In the genomic region with DNA sequence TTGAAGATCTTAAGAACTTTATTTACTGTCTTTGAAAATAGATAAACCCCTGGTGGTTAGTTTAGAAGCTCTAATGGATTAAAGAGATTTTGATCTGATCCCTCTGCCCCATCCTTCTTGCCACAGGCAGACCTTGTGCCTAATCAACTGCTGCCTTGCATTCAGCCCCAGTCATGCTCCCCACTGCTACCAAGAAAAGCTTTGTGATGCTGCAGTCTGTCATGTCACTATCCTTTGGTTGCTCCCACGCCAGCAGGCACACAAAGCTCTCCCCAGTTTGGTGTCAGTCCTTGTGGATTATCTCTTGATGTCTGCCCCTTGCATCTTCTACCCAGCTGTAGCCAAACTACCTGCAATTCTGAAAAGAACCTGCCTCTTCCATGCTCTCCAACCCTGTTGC, we compare ENCODE assay signal across 26 cellular contexts.
A peak's percentile ranks its signal among the peaks of the same experiment; 100 is the strongest.
DNase-seq lines count a peak whose midpoint lies in the region; ATAC-seq, FAIRE-seq and TF ChIP-seq lines count a peak whose summit lies in the region.
"Had no signal": no experiment of that assay in that cellular context is flagged by ENCODE, and none has a peak within 500 bp of the region (broad histone marks: within the 10 kb centered on the region; RNA-seq: fewer than 3 reads in every experiment).

No MANE protein-coding gene starts in this region.

- H4K91ac ChIP-seq in H9 (ENCODE audit: insufficient read length, low read depth, low read length): no peak overlapping the region

- H3K36me3 Mint-ChIP-seq in H9 (ENCODE audit: insufficient read depth in 1 of 3, low read depth in 3 of 3): no peaks in the 10 kb centered on the region
- H3K36me3 Mint-ChIP-seq in CD8-positive, alpha-beta T cell: no peaks in the 10 kb centered on the region
- H3K36me3 Mint-ChIP-seq: CD8-positive, alpha-beta memory T cell had no signal

- H3K27me3 ChIP-seq in H9 (ENCODE audit: insufficient read depth, low read length): no peaks in the 10 kb centered on the region
- no peaks in the 10 kb centered on the region for H3K27me3 ChIP-seq in WERI-Rb-1 (ENCODE audit: insufficient read depth, low read depth, severe bottlenecking)
- peaks cover 3% of the 10 kb centered on the region for H3K27me3 ChIP-seq in CD8-positive, alpha-beta T cell (ENCODE audit: insufficient read depth, low read length)

- peak overlapping the region in 2 of 3 experiments; percentile 2 to 40; a peak in 3 of 7 replicates for H3K27ac Mint-ChIP-seq in H9
- no peak overlapping the region for H3K27ac Mint-ChIP-seq in CD8-positive, alpha-beta T cell
- H3K27ac Mint-ChIP-seq: CD8-positive, alpha-beta memory T cell had no signal

- peaks cover 8% of the 10 kb centered on the region; the same call in 1 of the 2 replicates for H3K4me1 ChIP-seq in H9 (ENCODE audit: insufficient read depth, low read length)
- no peaks in the 10 kb centered on the region for H3K4me1 ChIP-seq in CD8-positive, alpha-beta T cell (ENCODE audit: insufficient read depth, low read length)

- H3K79me1 ChIP-seq in H9 (ENCODE audit: insufficient read depth, low read depth, low read length, poor library complexity, severe bottlenecking): no peaks in the 10 kb centered on the region

- CTCF ChIA-PET in CD8-positive, alpha-beta T cell (lab: Charles Lee): no interaction called here

- H3K27ac ChIP-seq in H9 (ENCODE audit: insufficient read length, low read depth, low read length) (no peak overlapping the region), WERI-Rb-1 (no peak overlapping the region)
- H3K27ac ChIP-seq in CD8-positive, alpha-beta T cell (ENCODE audit: low read depth, low read length): no peak overlapping the region
- H3K27ac ChIP-seq: C4-2B, HL-60, SK-N-MC had no signal

- FAIRE-seq in frontal cortex (lab: Jason Lieb, UNC): no peak
- FAIRE-seq: GM12892, GM19239, RCC 7860 had no signal

- ATAC-seq in HG02763 (IDR thresholded peaks at IDR 0.05; ENCODE audit: unreplicated experiment) (no peak), HG03196 (IDR thresholded peaks at IDR 0.05; ENCODE audit: unreplicated experiment) (no peak)
- no peak for ATAC-seq in CD8-positive, alpha-beta T cell
- ATAC-seq: HCT116 had no signal

- no peak overlapping the region for H4K8ac ChIP-seq in H9 (replicated peaks; ENCODE audit: insufficient read length, low read depth, low read length)

- H3K9me3 ChIP-seq in H9 (ENCODE audit: control insufficient read depth, low read depth, low read length) (no peaks in the 10 kb centered on the region), WERI-Rb-1 (ENCODE audit: severe bottlenecking) (no peaks in the 10 kb centered on the region)
- H3K9me3 ChIP-seq in CD8-positive, alpha-beta T cell (ENCODE audit: low read length): no peaks in the 10 kb centered on the region

- H2BK20ac ChIP-seq in H9 (ENCODE audit: low read depth, low read length, poor library complexity, severe bottlenecking): no peak overlapping the region

- H3K36me3 ChIP-seq in WERI-Rb-1: no peaks in the 10 kb centered on the region
- H3K36me3 ChIP-seq in CD8-positive, alpha-beta T cell (ENCODE audit: insufficient read depth, low read length): no peaks in the 10 kb centered on the region

- no peak overlapping the region for H2BK120ac ChIP-seq in H9 (ENCODE audit: low read depth, low read length, poor library complexity, severe bottlenecking)

- no peak overlapping the region for H4K5ac ChIP-seq in H9 (ENCODE audit: insufficient read length, low read depth, low read length)

- H2BK5ac ChIP-seq in H9 (ENCODE audit: insufficient read length, low read length): no peak overlapping the region

- H3K4me3 Mint-ChIP-seq in H9: no peak overlapping the region
- no peak overlapping the region for H3K4me3 Mint-ChIP-seq in CD8-positive, alpha-beta T cell
- H3K4me3 Mint-ChIP-seq: CD8-positive, alpha-beta memory T cell had no signal

- no peak overlapping the region for H3K23ac ChIP-seq in H9 (ENCODE audit: insufficient read length, low read depth, low read length)

- POLR2A ChIA-PET in CD8-positive, alpha-beta T cell (lab: Charles Lee): no interaction called here

- DNase-seq in H9 (no peak), WERI-Rb-1 (peak; percentile 63), iPS-NIHi11 (ENCODE audit: low spot score) (peak; percentile 29), frontal cortex (ENCODE audit: low spot score in 2 of 2) (no peak)
- DNase-seq in CD8-positive, alpha-beta T cell: no peak
- DNase-seq: Calu3; CD8-positive, alpha-beta memory T cell; DMS153; DND-41; NCI-H1048; NCI-H1417; NCI-H187; NCI-H2081 treated with DMSO at 0.1 percent for 48 hours; NCI-H2171; NCI-H226; NCI-H510A; SIG-M5 had no signal

- H3K4me1 Mint-ChIP-seq in H9: peaks cover 25 to 52% of the 10 kb centered on the region in 2 experiments
- H3K4me1 Mint-ChIP-seq in CD8-positive, alpha-beta T cell (ENCODE audit: low read depth): no peaks in the 10 kb centered on the region
- H3K4me1 Mint-ChIP-seq: CD8-positive, alpha-beta memory T cell had no signal

- H3K27me3 Mint-ChIP-seq in H9 (ENCODE audit: low read depth): no peaks in the 10 kb centered on the region
- peaks cover 7% of the 10 kb centered on the region for H3K27me3 Mint-ChIP-seq in CD8-positive, alpha-beta T cell (ENCODE audit: low read depth)

- H3K18ac ChIP-seq in H9 (ENCODE audit: insufficient read length, low read depth, low read length): no peak overlapping the region

- no peak overlapping the region for H3K4me3 ChIP-seq in WERI-Rb-1 (ENCODE audit: low read depth, low read length)
- H3K4me3 ChIP-seq in CD8-positive, alpha-beta T cell (ENCODE audit: low read depth, low read length): no peak overlapping the region
- H3K4me3 ChIP-seq: SK-N-MC had no signal

- H3K9ac ChIP-seq in H9 (ENCODE audit: extremely low read depth, insufficient read length, low read length): no peak overlapping the region

- H4K20me1 ChIP-seq in H9 (ENCODE audit: control insufficient read depth, insufficient read depth, insufficient read length): no peaks in the 10 kb centered on the region

- H3K23me2 ChIP-seq in H9 (ENCODE audit: insufficient read length, low read depth, low read length, poor library complexity, severe bottlenecking): no peaks in the 10 kb centered on the region

- no peak overlapping the region for H3K4me2 ChIP-seq in H9 (ENCODE audit: insufficient read depth, insufficient read length, low read length)

- no peak overlapping the region for H2AK5ac ChIP-seq in H9 (ENCODE audit: insufficient read length, low read length)

- intact Hi-C loops in CD8-positive, alpha-beta T cell (cut with DNase I, micrococcal nuclease): no loop called here

- H2AFZ ChIP-seq in H9 (ENCODE audit: low read length): no peak overlapping the region

- H3K56ac ChIP-seq in H9 (ENCODE audit: insufficient read length, low read depth, low read length): no peak overlapping the region

- no CpG with 5 or more reads among the region's 1 CpG for WGBS in H9 (ENCODE audit: extremely low coverage, insufficient read length, low lambda C conversion rate)

- H2BK15ac ChIP-seq in H9 (ENCODE audit: low read depth, low read length): no peak overlapping the region

- no peak overlapping the region for H3T11ph ChIP-seq in H9 (ENCODE audit: low read length)

- H3K4ac ChIP-seq in H9 (ENCODE audit: low read depth, low read length): no peak overlapping the region

- H3K14ac ChIP-seq in H9 (ENCODE audit: insufficient read depth, low read length): no peak overlapping the region

- TF ChIP-seq CTCF in H9 (conservative IDR thresholded peaks at IDR 0.05) (no peak), WERI-Rb-1 (IDR thresholded peaks at IDR 0.05; ENCODE audit: low read depth, low read length) (no peak)
- TF ChIP-seq CTCF in CD8-positive, alpha-beta T cell (IDR thresholded peaks at IDR 0.05): no peak

- no peaks in the 10 kb centered on the region for H3K9me3 Mint-ChIP-seq in H9
- no peaks in the 10 kb centered on the region for H3K9me3 Mint-ChIP-seq in CD8-positive, alpha-beta T cell

- H2BK12ac ChIP-seq in H9 (ENCODE audit: insufficient read length, low read depth, low read length): no peak overlapping the region

- no peaks in the 10 kb centered on the region for H3K79me2 ChIP-seq in H9 (ENCODE audit: insufficient read depth, low read length)

Comparison
In these comparisons a context has a peak if more than half of its experiments do, and no peak if none do; other contexts are left out.
1. DNase-seq: peak in WERI-Rb-1 (single experiment) and iPS-NIHi11 (single experiment); none in H9 (single experiment), frontal cortex (0 of 2) and CD8-positive, alpha-beta T cell (0 of 7).